ENCODE assay signal across 2 cellular contexts in genomic region chr1:15955552-15955951, GRCh38.
TF ChIP-seq lines count a peak whose summit lies in the region.

No MANE protein-coding gene starts in this region.

TF ChIP-seq in HEK293, 187 proteins besides CTCF, POLR2A, EP300 and RAD21:
- TF ChIP-seq ZNF121 (tag by site-specific recombination; IDR thresholded peaks at IDR 0.05) (peak; percentile 92), ZNF473 (tag by site-specific recombination; IDR thresholded peaks at IDR 0.05) (no peak)

TF ChIP-seq in K562, 482 proteins besides CTCF, POLR2A, EP300 and RAD21:
- TF ChIP-seq CCAR2 (IDR thresholded peaks at IDR 0.05; ENCODE audit: low read depth, low read length) (no peak), TSC22D4 (tag; IDR thresholded peaks at IDR 0.05) (no peak), SMAD4 (CRISPR knock-in tag; conservative IDR thresholded peaks at IDR 0.05) (no peak), ZNF398 (CRISPR knock-in tag; IDR thresholded peaks at IDR 0.05) (no peak), PPARD (CRISPR knock-in tag; IDR thresholded peaks at IDR 0.05) (no peak), BCOR (IDR thresholded peaks at IDR 0.05) (peak; percentile 77), ZNF121 (CRISPR knock-in tag; conservative IDR thresholded peaks at IDR 0.05) (peak; percentile 96), CEBPZ (IDR thresholded peaks at IDR 0.05; ENCODE audit: borderline replicate concordance, low read depth, low read length) (no peak), ZNF253 (CRISPR knock-in tag; conservative IDR thresholded peaks at IDR 0.05) (no peak), KDM1A (IDR thresholded peaks at IDR 0.05) (peak; percentile 41 to 46; a peak in 3 of 4 replicates), SMAD2 (IDR thresholded peaks at IDR 0.05; ENCODE audit: low read depth, low read length) (no peak), RBM25 (IDR thresholded peaks at IDR 0.05; ENCODE audit: low read depth, low read length, severe bottlenecking) (peak; percentile 78), PKNOX1 (IDR thresholded peaks at IDR 0.05) (no peak)
